29 cellular contexts compared by ENCODE assay signal in the genomic region with DNA sequence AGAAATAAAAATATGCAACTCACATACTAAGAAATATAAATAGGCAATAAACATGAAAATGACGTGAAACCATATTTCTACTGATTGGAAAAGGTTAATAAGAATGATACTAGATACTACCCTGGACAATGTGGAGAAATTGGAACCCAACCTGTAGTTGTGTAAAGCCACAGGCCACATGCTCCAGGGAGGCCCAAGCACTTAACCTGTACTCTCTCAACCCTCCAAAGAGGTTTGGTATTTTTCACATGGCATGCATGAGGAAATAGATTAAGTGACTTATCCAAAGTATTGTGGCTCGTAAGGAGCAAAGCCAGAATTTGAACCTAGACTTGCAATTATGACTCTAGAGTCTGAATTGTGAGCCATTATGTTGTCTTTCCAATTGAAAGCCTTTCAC. TPM values are rescaled to one million over a fixed set of nuclear protein-coding genes. Genes with fewer than 3 reads are reported as not detected.
"Had no signal": no experiment of that assay in that cellular context is flagged by ENCODE, and none has a peak within 500 bp of the region (broad histone marks: within the 10 kb centered on the region; RNA-seq: fewer than 3 reads in every experiment).

No MANE protein-coding gene starts in this region.

- H3K27me3 ChIP-seq: adrenal gland, body of pancreas, esophagus muscularis mucosa, foreskin keratinocyte had no signal

- H3K27ac ChIP-seq: adrenal gland, body of pancreas, esophagus muscularis mucosa, foreskin keratinocyte had no signal

- H3K4me1 ChIP-seq: foreskin keratinocyte had no signal

- H3K4me3 ChIP-seq: adrenal gland, body of pancreas, esophagus muscularis mucosa had no signal

- ATAC-seq: activated CD4-positive, alpha-beta T cell treated with anti-CD3 and anti-CD28 coated beads for 36 hours; activated CD8-positive, alpha-beta memory T cell treated with anti-CD3 and anti-CD28 coated beads, Interleukin-2, amount 10 ng/mL, durations not matched to agents 7 days and 5 days; activated CD8-positive, alpha-beta T cell treated with anti-CD3 and anti-CD28 coated beads, Interleukin-2, amount 10 ng/mL, durations not matched to agents 7 days and 5 days; activated naive CD8-positive, alpha-beta T cell treated with anti-CD3 and anti-CD28 coated beads, Interleukin-2, amount 50 U/mL, for 24 hours; body of pancreas; effector memory CD8-positive, alpha-beta T cell; foreskin keratinocyte had no signal

- H3K9me3 ChIP-seq: adrenal gland, body of pancreas, esophagus muscularis mucosa had no signal

- DNase-seq: activated CD4-positive, alpha-beta memory T cell treated with anti-CD3 and anti-CD28 coated beads for 36 hours; activated CD4-positive, alpha-beta T cell treated with anti-CD3 and anti-CD28 coated beads for 36 hours; activated CD4-positive, alpha-beta T cell treated with anti-CD3 and anti-CD28 coated beads, Interleukin-2, amount 10 ng/mL, durations not matched to agents 24 days and 14 days; activated CD4-positive, CD25-positive, alpha-beta regulatory T cell; activated CD4-positive, CD25-positive, alpha-beta regulatory T cell treated with anti-CD3 and anti-CD28 coated beads, Interleukin-2, amount 50 U/mL, for 72 hours; activated CD8-positive, alpha-beta memory T cell treated with anti-CD3 and anti-CD28 coated beads, Interleukin-2, amount 10 ng/mL, durations not matched to agents 7 days and 5 days; activated CD8-positive, alpha-beta memory T cell treated with anti-CD3 and anti-CD28 coated beads, Interleukin-2, amount 50 U/mL, for 4 hours; activated CD8-positive, alpha-beta T cell treated with anti-CD3 and anti-CD28 coated beads, Interleukin-2, amount 10 ng/mL, durations not matched to agents 7 days and 5 days; activated effector memory CD4-positive, alpha-beta T cell treated with anti-CD3 and anti-CD28 coated beads, Interleukin-2, amount 50 U/mL, for 16 hours; activated naive CD4-positive, alpha-beta T cell treated with anti-CD3 and anti-CD28 coated beads for 36 hours; activated naive CD8-positive, alpha-beta T cell treated with anti-CD3 and anti-CD28 coated beads for 36 hours; activated naive CD8-positive, alpha-beta T cell treated with anti-CD3 and anti-CD28 coated beads, Interleukin-2, amount 50 U/mL, for 24 hours; activated T-cell treated with anti-CD3 and anti-CD28 coated beads, Interleukin-2, amount 50 U/mL, for 1 hour; activated T-cell treated with anti-CD3 and anti-CD28 coated beads, Interleukin-2, amount 50 U/mL, for 48 hours; adrenal gland; amygdala; aorta; body of pancreas; cortex of kidney; dermis blood vessel endothelial cell; effector CD4-positive, alpha-beta T cell; effector memory CD8-positive, alpha-beta T cell; erythroblast; foreskin keratinocyte; head of caudate nucleus; T-helper 2 cell had no signal

- H3K36me3 ChIP-seq: adrenal gland, esophagus muscularis mucosa had no signal

RNA-seq across cellular contexts. Expression of gene LIFR, which starts 13.4 kb away (rescaled TPM):
- total RNA-seq: activated CD8-positive, alpha-beta memory T cell treated with anti-CD3 and anti-CD28 coated beads for 36 hours; activated CD8-positive, alpha-beta memory T cell treated with anti-CD3 and anti-CD28 coated beads, Interleukin-2, amount 10 ng/mL, durations not matched to agents 7 days and 5 days; activated CD8-positive, alpha-beta T cell treated with anti-CD3 and anti-CD28 coated beads, Interleukin-2, amount 10 ng/mL, durations not matched to agents 7 days and 5 days; activated naive CD8-positive, alpha-beta T cell treated with anti-CD3 and anti-CD28 coated beads for 36 hours; T-helper 1 cell treated with Interleukin-12 subunit alpha and Interleukin-12 subunit beta and Interleukin-4 antibody, amounts not matched to agents 30 ng/mL and 1 ng/mL, for 36 hours had no signal
